14 cellular contexts compared by ENCODE assay signal in the genomic region with DNA sequence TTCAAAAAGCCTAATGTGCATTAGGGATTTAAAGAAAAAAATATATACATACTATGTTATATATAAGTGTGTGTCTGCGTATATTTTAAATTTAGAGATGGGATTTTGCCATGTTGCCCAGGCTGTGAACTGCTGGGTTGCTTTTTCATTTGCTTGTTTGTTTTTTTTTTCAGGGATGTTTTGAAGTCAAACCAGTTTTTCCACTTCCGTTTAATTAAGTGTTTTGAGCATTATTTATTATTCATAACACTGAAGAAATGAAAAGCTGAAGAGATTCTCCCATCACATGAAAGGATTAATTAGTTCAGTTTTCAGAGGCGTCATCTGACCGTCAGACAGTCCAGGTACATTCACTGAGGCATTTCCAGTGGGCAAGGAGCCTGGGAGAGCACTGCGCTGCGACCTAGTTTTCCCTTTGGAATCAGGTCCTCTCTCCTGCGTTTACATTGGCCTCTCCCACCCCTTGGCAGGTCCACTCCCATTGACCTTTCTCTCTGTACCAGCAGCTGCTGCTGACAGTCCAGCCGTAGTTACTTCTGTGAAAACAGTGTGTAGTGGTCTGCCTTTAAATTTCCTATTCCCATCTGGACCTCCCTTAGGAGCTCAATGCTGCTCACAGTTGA. TPM values are rescaled to one million over a fixed set of nuclear protein-coding genes. Genes with fewer than 3 reads are reported as not detected.
DNase-seq lines count a peak whose midpoint lies in the region; ATAC-seq and TF ChIP-seq lines count a peak whose summit lies in the region.
"Had no signal": no experiment of that assay in that cellular context is flagged by ENCODE, and none has a peak within 500 bp of the region (broad histone marks: within the 10 kb centered on the region; RNA-seq: fewer than 3 reads in every experiment).

No MANE protein-coding gene starts in this region.

- peaks cover 0 to 3% of the 10 kb centered on the region in 2 donors for H3K4me1 ChIP-seq in esophagus (ENCODE audit: control insufficient read depth in 2 of 2, insufficient read depth in 2 of 2, low read length in 1 of 2)
- H3K4me1 ChIP-seq: colonic mucosa had no signal

- peaks cover 28% of the 10 kb centered on the region for H3K4me1 Mint-ChIP-seq in nephron progenitor cell

- H3K9me3 ChIP-seq in esophagus (ENCODE audit: control insufficient read depth in 2 of 2, insufficient read depth in 1 of 2, low read depth in 1 of 2, low read length in 1 of 2) = no peaks in the 10 kb centered on the region
- H3K9me3 ChIP-seq: colonic mucosa had no signal

- peak overlapping the region; percentile 13 to 41 for H3K27ac ChIP-seq in esophagus (ENCODE audit: low read depth in 2 of 2, low read length in 1 of 2)
- H3K27ac ChIP-seq: colonic mucosa had no signal

- no peaks in the 10 kb centered on the region for H3K36me3 Mint-ChIP-seq in nephron progenitor cell (ENCODE audit: low read depth)

- no peaks in the 10 kb centered on the region for H3K27me3 ChIP-seq in esophagus (ENCODE audit: control insufficient read depth in 1 of 2, insufficient read depth in 2 of 2, low read length in 2 of 2)
- H3K27me3 ChIP-seq: colonic mucosa had no signal

- no peak overlapping the region for H3K4me3 Mint-ChIP-seq in nephron progenitor cell
- H3K4me3 Mint-ChIP-seq: activated CD4-positive, alpha-beta T cell treated with anti-CD3 and anti-CD28 coated beads for 36 hours; activated T-cell treated with anti-CD3 and anti-CD28 coated beads, Interleukin-2, amount 50 U/mL, for 4 hours; natural killer cell had no signal

- DNase-seq in DMS79 (lab: John Stamatoyannopoulos, UW) (peak; percentile 27), NCI-H146 treated with DMSO at 0.1 percent for 48 hours (lab: John Stamatoyannopoulos, UW; ENCODE audit: unreplicated experiment) (peak; percentile 28), nephron progenitor cell (peak; percentile 32), amniotic stem cell (lab: John Stamatoyannopoulos, UW) (no peak), T1000 (lab: John Stamatoyannopoulos, UW) (no peak)
- DNase-seq: activated CD4-positive, alpha-beta T cell treated with anti-CD3 and anti-CD28 coated beads for 36 hours; activated T-cell treated with anti-CD3 and anti-CD28 coated beads, Interleukin-2, amount 50 U/mL, for 4 hours; colonic mucosa; natural killer cell; NCI-H2107; right cardiac atrium; stimulated activated naive CD4-positive, alpha-beta T cell treated with Interleukin-2 at 50 U/mL for 16 hours had no signal

- no peak for TF ChIP-seq CTCF in nephron progenitor cell (IDR thresholded peaks at IDR 0.05)

- H3K36me3 ChIP-seq in esophagus (ENCODE audit: control insufficient read depth in 2 of 2, insufficient read depth in 2 of 2, low read length in 1 of 2) = no peaks in the 10 kb centered on the region
- H3K36me3 ChIP-seq: colonic mucosa had no signal

- no peak overlapping the region for H3K27ac Mint-ChIP-seq in nephron progenitor cell
- H3K27ac Mint-ChIP-seq: activated CD4-positive, alpha-beta T cell treated with anti-CD3 and anti-CD28 coated beads for 36 hours; natural killer cell had no signal

- WGBS in esophagus, 2 donors = 38 to 50% methylated on average over 8 of the region's 8 CpGs

- H3K9me3 Mint-ChIP-seq in nephron progenitor cell = no peaks in the 10 kb centered on the region

- H3K4me3 ChIP-seq in esophagus (ENCODE audit: low read depth in 1 of 2, low read length in 2 of 2) = no peak overlapping the region
- H3K4me3 ChIP-seq: colonic mucosa had no signal

- H3K27me3 Mint-ChIP-seq in nephron progenitor cell (ENCODE audit: low read depth, poor library complexity) = peaks cover 5% of the 10 kb centered on the region

- ATAC-seq in HG03196 (IDR thresholded peaks at IDR 0.05; ENCODE audit: unreplicated experiment) = no peak
- ATAC-seq: activated CD4-positive, alpha-beta T cell treated with anti-CD3 and anti-CD28 coated beads for 36 hours; activated T-cell treated with anti-CD3 and anti-CD28 coated beads, Interleukin-2, amount 50 U/mL, for 4 hours; natural killer cell had no signal

RNA-seq across cellular contexts. Expression of gene ARRDC3, which starts 26.0 kb away (rescaled TPM):
- 10 to 100 TPM; 17.4 to 26.6 TPM for polyA plus RNA-seq in esophagus

Comparison
In these comparisons a context has a peak if more than half of its experiments do, and no peak if none do; other contexts are left out.
1. DNase-seq: peak in DMS79 (single experiment), NCI-H146 treated with DMSO at 0.1 percent for 48 hours (single experiment) and nephron progenitor cell (single experiment); none in amniotic stem cell (single experiment) and T1000 (single experiment).